In genomic region chr6:135910943-135911618, GRCh38 we compare ENCODE assay signal across 22 cellular contexts. TPM values are rescaled to one million over a fixed set of nuclear protein-coding genes. Genes with fewer than 3 reads are reported as not detected.
DNase-seq lines count a peak whose midpoint lies in the region; ATAC-seq and TF ChIP-seq lines count a peak whose summit lies in the region.
"Had no signal": no experiment of that assay in that cellular context is flagged by ENCODE, and none has a peak within 500 bp of the region (broad histone marks: within the 10 kb centered on the region; RNA-seq: fewer than 3 reads in every experiment).

No MANE protein-coding gene starts in this region.

- intact Hi-C loops in IMR-90 (cut with micrococcal nuclease) (no loop called here), transverse colon (cut with DNase I; ENCODE audit: low total_unique reads) (no loop called here)

- no peaks in the 10 kb centered on the region for H4K20me1 ChIP-seq in IMR-90 (ENCODE audit: insufficient read depth, low read length)

- H3K23ac ChIP-seq in IMR-90 (ENCODE audit: low read depth, low read length) = no peak overlapping the region
- H3K23ac ChIP-seq in mesenchymal stem cell (ENCODE audit: low read length in 2 of 2) = no peak overlapping the region

- TF ChIP-seq CTCF in IMR-90 (conservative IDR thresholded peaks at IDR 0.05; ENCODE audit: low read depth, low read length) (no peak), transverse colon (IDR thresholded peaks at IDR 0.05) (no peak)

- H2BK12ac ChIP-seq in mesenchymal stem cell (ENCODE audit: low read length in 2 of 2) = no peak overlapping the region

- TF ChIP-seq RAD21 in IMR-90 (IDR thresholded peaks at IDR 0.05; ENCODE audit: low read length) = no peak

- in situ Hi-C loops in IMR-90 (cut with MboI; ENCODE audit: low sequenced_read_pairs) (no loop called here), transverse colon (cut with MboI; ENCODE audit: low pct_ligation_motif_present in 1 of 4, low pct_unique_long_range_greater_than_20kb in 1 of 4, low sequenced_read_pairs in 3 of 4) (loop anchor here in 1 of 4 donors (25.0 kb wide), 1 partner anchor 374 kb away; no protein-coding TSS in a partner anchor)

- H4K8ac ChIP-seq in IMR-90 (ENCODE audit: low read depth in 2 of 2, low read length in 2 of 2) = no peak overlapping the region
- no peak overlapping the region for H4K8ac ChIP-seq in mesenchymal stem cell (ENCODE audit: low read length)

- no peak overlapping the region for H2AFZ ChIP-seq in IMR-90 (replicated peaks; ENCODE audit: low read length, poor library complexity)
- no peak overlapping the region for H2AFZ ChIP-seq in mesenchymal stem cell (ENCODE audit: low read depth, low read length)

- BruUV-seq in IMR-90 (replicated peaks; lab: Mats Ljungman, UMichigan) = no TSS peak

- H3K14ac ChIP-seq in IMR-90 (replicated peaks; ENCODE audit: low read depth, low read length) (no peak overlapping the region), mesenchymal stem cell (ENCODE audit: low read length in 2 of 2) (no peak overlapping the region)

- H2AK5ac ChIP-seq in IMR-90 (ENCODE audit: low read depth, low read length) (no peak overlapping the region), mesenchymal stem cell (ENCODE audit: low read length, severe bottlenecking) (no peak overlapping the region)

- peaks cover 12% of the 10 kb centered on the region for H3K4me1 ChIP-seq in IMR-90 (ENCODE audit: control insufficient read depth, insufficient read depth, low read length)
- H3K4me1 ChIP-seq in mesenchymal stem cell (ENCODE audit: control insufficient read depth, insufficient read depth, low read depth, low read length) = no peaks in the 10 kb centered on the region
- H3K4me1 ChIP-seq in transverse colon = no peaks in the 10 kb centered on the region
- H3K4me1 ChIP-seq: Caco-2 had no signal

- no CpG with 5 or more reads among the region's 1 CpG for WGBS in IMR-90 (ENCODE audit: extremely low coverage in 2 of 2, insufficient read length in 1 of 2), 2 experiments
- WGBS in mesenchymal stem cell = no CpG with 5 or more reads among the region's 1 CpG
- 63 to 86% methylated on average over 1 of the region's 1 CpG for WGBS in transverse colon (ENCODE audit: low coverage in 1 of 2), 2 donors

- no peak overlapping the region for H2BK20ac ChIP-seq in IMR-90 (ENCODE audit: low read depth, low read length)

- CTCF ChIA-PET in IMR-90 (lab: Yijun Ruan, JAX) = no interaction called here

- ATAC-seq in IMR-90 (ENCODE audit: low read depth) (peak; percentile 55), GM21526 (IDR thresholded peaks at IDR 0.05; ENCODE audit: low FRiP score, unreplicated experiment) (no peak), HG03354 (IDR thresholded peaks at IDR 0.05; ENCODE audit: poor library complexity, severe bottlenecking, unreplicated experiment) (no peak)
- ATAC-seq: Panc1 had no signal

- TF ChIP-seq EP300 in transverse colon (IDR thresholded peaks at IDR 0.05; ENCODE audit: low read depth) = no peak

- H3K79me1 ChIP-seq in IMR-90 (ENCODE audit: low read depth in 1 of 2, low read length in 2 of 2) (peaks cover 23 to 25% of the 10 kb centered on the region in 2 experiments), mesenchymal stem cell (replicated peaks; ENCODE audit: low read length, poor library complexity, severe bottlenecking) (peaks cover 4% of the 10 kb centered on the region)

- H2BK15ac ChIP-seq in IMR-90 (ENCODE audit: low read depth, low read length) = no peak overlapping the region
- no peak overlapping the region for H2BK15ac ChIP-seq in mesenchymal stem cell (ENCODE audit: low read depth, poor library complexity, severe bottlenecking)

- no peak overlapping the region for H4K5ac ChIP-seq in IMR-90 (ENCODE audit: low read depth, low read length)

- H3K56ac ChIP-seq in IMR-90 (ENCODE audit: extremely low read depth, insufficient read depth, low read length) = no peak overlapping the region

- TF ChIP-seq POLR2A in IMR-90 (IDR thresholded peaks at IDR 0.05; ENCODE audit: low read depth, low read length) (no peak), transverse colon (IDR thresholded peaks at IDR 0.05) (no peak)

- H3K4me2 ChIP-seq in IMR-90 (ENCODE audit: low read depth, low read length) (peak overlapping the region; percentile 55; the same call in 1 of the 2 replicates), mesenchymal stem cell (ENCODE audit: low read length, poor library complexity, severe bottlenecking) (no peak overlapping the region)

- H3K9me3 ChIP-seq in IMR-90 (ENCODE audit: control insufficient read depth, insufficient read depth, low read length) (no peaks in the 10 kb centered on the region), mesenchymal stem cell (ENCODE audit: control insufficient read depth, low read length) (no peaks in the 10 kb centered on the region), transverse colon (no peaks in the 10 kb centered on the region)
- H3K9me3 ChIP-seq: Caco-2 had no signal

- H3K36me3 ChIP-seq in IMR-90 (ENCODE audit: control insufficient read depth, insufficient read depth, low read length) = peaks cover 6% of the 10 kb centered on the region
- no peaks in the 10 kb centered on the region for H3K36me3 ChIP-seq in mesenchymal stem cell (ENCODE audit: control insufficient read depth in 1 of 2, insufficient read depth in 2 of 2, low read depth in 1 of 2, low read length in 2 of 2)
- no peaks in the 10 kb centered on the region for H3K36me3 ChIP-seq in transverse colon

- H3K9me1 ChIP-seq in IMR-90 (ENCODE audit: insufficient read depth, low read length) = peaks cover 10% of the 10 kb centered on the region

- DNase-seq in DMS 273 (lab: John Stamatoyannopoulos, UW; ENCODE audit: unreplicated experiment) (peak; percentile 36), IMR-90 (no peak), NCI-H748 treated with DMSO at 0.1 percent for 48 hours (lab: John Stamatoyannopoulos, UW) (peak; percentile 10), mesenchymal stem cell (peak; percentile 24), transverse colon (no peak)
- DNase-seq: C1 segment of cervical spinal cord; Caco-2; CD4-positive, alpha-beta memory T cell; DMS153; DND-41; Karpas-422; NCI-H1092 treated with DMSO at 0.1 percent for 48 hours; NCI-H2029; NCI-H510A; NCI-H774; SHP77 treated with DMSO at 0.1 percent for 48 hours had no signal

- H3K4me3 ChIP-seq in IMR-90 (ENCODE audit: insufficient read depth, low read depth, low read length) (no peak overlapping the region), mesenchymal stem cell (ENCODE audit: insufficient read depth in 1 of 2, low read depth in 1 of 2, low read length in 2 of 2) (no peak overlapping the region), transverse colon (no peak overlapping the region)

- H3K9ac ChIP-seq in IMR-90 (ENCODE audit: low read depth, low read length) (no peak overlapping the region), mesenchymal stem cell (ENCODE audit: low read length) (no peak overlapping the region)

- no peak overlapping the region for H2AK9ac ChIP-seq in IMR-90 (replicated peaks; ENCODE audit: low read depth, low read length, poor library complexity)

- H2BK120ac ChIP-seq in IMR-90 (ENCODE audit: low read depth, low read length) = no peak overlapping the region
- H2BK120ac ChIP-seq in mesenchymal stem cell (ENCODE audit: low read depth, low read length) = no peak overlapping the region

- H3K27me3 ChIP-seq in IMR-90 (ENCODE audit: control insufficient read depth, insufficient read depth, low read length) (no peaks in the 10 kb centered on the region), mesenchymal stem cell (ENCODE audit: control insufficient read depth in 1 of 2, insufficient read depth in 1 of 2, low read length in 2 of 2) (no peaks in the 10 kb centered on the region), transverse colon (no peaks in the 10 kb centered on the region)

- H3K27ac ChIP-seq in IMR-90 (ENCODE audit: insufficient read depth, low read length) (no peak overlapping the region), mesenchymal stem cell (ENCODE audit: low read length, poor library complexity, severe bottlenecking) (no peak overlapping the region), transverse colon (no peak overlapping the region)

- H4K91ac ChIP-seq in IMR-90 (ENCODE audit: insufficient read depth, low read depth, low read length) (no peak overlapping the region), mesenchymal stem cell (ENCODE audit: low read length) (no peak overlapping the region)

- H3K18ac ChIP-seq in IMR-90 (ENCODE audit: low read depth, low read length) (peak overlapping the region; percentile 74; the same call in 1 of the 2 replicates), mesenchymal stem cell (ENCODE audit: low read depth in 1 of 2, low read length in 2 of 2) (no peak overlapping the region)

- dilution Hi-C loops in IMR-90 (cut with HindIII; ENCODE audit: low sequenced_read_pairs, unreplicated experiment) = no loop called here

- POLR2A ChIA-PET in IMR-90 (lab: Charles Lee; ENCODE audit: unreplicated experiment) = no interaction called here

- H3K4ac ChIP-seq in IMR-90 (ENCODE audit: low read depth, low read length) (no peak overlapping the region; the same call in 1 of the 2 replicates), mesenchymal stem cell (ENCODE audit: low read depth in 1 of 2, low read length in 2 of 2) (no peak overlapping the region)

- peak overlapping the region; percentile 56 for H2BK5ac ChIP-seq in IMR-90 (ENCODE audit: low read depth, low read length, poor library complexity, severe bottlenecking)
- H2BK5ac ChIP-seq in mesenchymal stem cell (ENCODE audit: low read depth, low read length, poor library complexity, severe bottlenecking) = no peak overlapping the region

TF ChIP-seq in IMR-90, 13 proteins besides CTCF, POLR2A, EP300 and RAD21 (continues in another document):
- TF ChIP-seq SMC3 (IDR thresholded peaks at IDR 0.05; ENCODE audit: low read depth, low read length) (no peak), BHLHE40 (IDR thresholded peaks at IDR 0.05; ENCODE audit: low read depth, low read length) (no peak), USF2 (IDR thresholded peaks at IDR 0.05; ENCODE audit: low read depth, low read length) (no peak), MXI1 (IDR thresholded peaks at IDR 0.05; ENCODE audit: borderline replicate concordance, low read depth, low read length) (no peak), FOS (IDR thresholded peaks at IDR 0.05; ENCODE audit: low read depth, low read length) (no peak), RCOR1 (IDR thresholded peaks at IDR 0.05; ENCODE audit: insufficient replicate concordance, low read length) (no peak), NFE2L2 (IDR thresholded peaks at IDR 0.05; ENCODE audit: low read depth, low read length) (no peak)

RNA-seq across cellular contexts. Expression of gene PDE7B, which starts 59.6 kb away (rescaled TPM):
- total RNA-seq in IMR-90 (2012; rRNA removed) (12.4 and 15.6 TPM in 2 replicates), transverse colon (1 to 10 TPM in 2 of 4 donors, under 1 TPM in 2; 0.40 to 2.2 (median 1.4) TPM)
- 7.8 and 8.1 TPM in 2 replicates for polyA plus RNA-seq in IMR-90 (2012; rRNA removed)
- polyA plus RNA-seq in IMR-90 (2012; cell fraction: cytosol; rRNA removed) = 3.7 and 4.7 TPM in 2 replicates
- 5.4 and 11.0 TPM in 2 replicates for polyA plus RNA-seq in IMR-90 (2012; cell fraction: nucleus; rRNA removed; ENCODE audit: low replicate concordance)
- 0.98 TPM for polyA plus RNA-seq in mesenchymal stem cell (2013, experiment 1 of 2)
- 1.4 TPM for polyA plus RNA-seq in mesenchymal stem cell (2013, experiment 2 of 2)
- total RNA-seq: A673, Caco-2, HT-29, OCI-LY7 had no signal

Comparison
In these comparisons a context has a peak if more than half of its experiments do, and no peak if none do; other contexts are left out.
1. DNase-seq: peak in DMS 273 (single experiment), NCI-H748 treated with DMSO at 0.1 percent for 48 hours (single experiment) and mesenchymal stem cell (single experiment); none in IMR-90 (single experiment) and transverse colon (single experiment).